ENCODE assay signal across 8 cellular contexts in the genomic region with DNA sequence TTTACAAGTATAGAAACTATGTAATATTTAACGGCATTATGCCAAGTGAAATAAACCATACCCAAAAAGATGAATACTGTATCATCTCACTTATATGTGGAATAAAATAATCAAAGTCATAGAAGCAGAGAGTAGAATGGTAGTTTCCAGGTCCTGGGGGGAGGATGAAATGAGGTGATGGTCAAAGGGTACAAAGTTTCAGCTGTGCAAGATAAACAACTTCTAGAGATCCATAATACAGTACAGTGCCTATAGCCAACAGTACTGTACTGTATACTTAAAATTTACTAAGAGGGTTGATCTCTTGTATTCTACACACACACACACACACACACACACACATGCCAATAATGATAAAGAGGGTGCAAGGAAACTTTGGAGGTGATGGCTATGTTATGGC. TPM values are rescaled to one million over a fixed set of nuclear protein-coding genes. Genes with fewer than 3 reads are reported as not detected.
"Had no signal": no experiment of that assay in that cellular context is flagged by ENCODE, and none has a peak within 500 bp of the region (broad histone marks: within the 10 kb centered on the region; RNA-seq: fewer than 3 reads in every experiment).

No MANE protein-coding gene starts in this region.

- H3K4me3 ChIP-seq: GM12878 had no signal

- ATAC-seq: GM12878 had no signal

- FAIRE-seq: GM12878, GM12891, GM12892, GM18507, GM19239 had no signal

- DNase-seq: GDM1, GF-D8 had no signal

RNA-seq across cellular contexts. Expression of gene ADAM30, which starts 3.0 kb away (rescaled TPM):
- total RNA-seq: G401, GM12878 had no signal
- polyA plus RNA-seq: GM12878 had no signal
